In genomic region chr3:119880966-119881365, GRCh38 we compare ENCODE assay signal across 22 cellular contexts.
A peak's percentile ranks its signal among the peaks of the same experiment; 100 is the strongest.
DNase-seq lines count a peak whose midpoint lies in the region; ATAC-seq and TF ChIP-seq lines count a peak whose summit lies in the region.
"Had no signal": no experiment of that assay in that cellular context is flagged by ENCODE, and none has a peak within 500 bp of the region (broad histone marks: within the 10 kb centered on the region; RNA-seq: fewer than 3 reads in every experiment).

No MANE protein-coding gene starts in this region.

- POLR2A ChIA-PET in MCF 10A (lab: Yijun Ruan, JAX), result interaction anchor here (0.6 to 0.7 kb wide), 2 partner anchors 10 to 94 kb away, joined by 3 to 4 read pairs; no protein-coding TSS in a partner anchor

- no peak overlapping the region for H3K4me3 Mint-ChIP-seq in MCF 10A (ENCODE audit: unreplicated experiment)
- H3K4me3 Mint-ChIP-seq: CD4-positive, CD25-positive, alpha-beta regulatory T cell had no signal

- H3K36me3 Mint-ChIP-seq in MCF 10A (ENCODE audit: insufficient read depth, unreplicated experiment), result peaks cover 54% of the 10 kb centered on the region

- dilution Hi-C loops in mammary epithelial cell (cut with HindIII; ENCODE audit: low sequenced_read_pairs), result no loop called here

- H3K4me2 ChIP-seq in mammary epithelial cell (ENCODE audit: insufficient read depth, low read depth, low read length), result no peak overlapping the region
- H3K4me2 ChIP-seq: BLaER1 had no signal

- TF ChIP-seq CTCF in mammary epithelial cell (conservative IDR thresholded peaks at IDR 0.05 in 1 of 2, IDR thresholded peaks at IDR 0.05 in 1 of 2; ENCODE audit: extremely low read depth in 1 of 2, insufficient read depth in 1 of 2, low read depth in 1 of 2, low read length in 2 of 2) (no peak), MCF 10A (IDR thresholded peaks at IDR 0.05; ENCODE audit: unreplicated experiment) (no peak), RWPE2 (IDR thresholded peaks at IDR 0.05; ENCODE audit: poor library complexity, severe bottlenecking) (no peak), foreskin keratinocyte (conservative IDR thresholded peaks at IDR 0.05) (no peak)

- no peak overlapping the region for H2AFZ ChIP-seq in mammary epithelial cell (ENCODE audit: low read depth, low read length)

- BruUV-seq in mammary epithelial cell (replicated peaks; lab: Mats Ljungman, UMichigan), result no TSS peak
- no TSS peak for BruUV-seq in MCF 10A (replicated peaks; lab: Mats Ljungman, UMichigan)

- H3K79me2 ChIP-seq in mammary epithelial cell (ENCODE audit: insufficient read depth, low read length), result peaks cover 21% of the 10 kb centered on the region

- H3K36me3 ChIP-seq in mammary epithelial cell (ENCODE audit: insufficient read depth, low read length) (peaks cover 18% of the 10 kb centered on the region), RWPE2 (ENCODE audit: low read depth) (peaks cover 93% of the 10 kb centered on the region)

- no peaks in the 10 kb centered on the region for H3K4me1 ChIP-seq in mammary epithelial cell (ENCODE audit: insufficient read depth, low read length)
- no peaks in the 10 kb centered on the region for H3K4me1 ChIP-seq in RWPE2 (ENCODE audit: insufficient read depth, poor library complexity, severe bottlenecking)
- no peaks in the 10 kb centered on the region for H3K4me1 ChIP-seq in foreskin keratinocyte
- H3K4me1 ChIP-seq: BLaER1 had no signal

- H3K4me1 Mint-ChIP-seq in MCF 10A (ENCODE audit: insufficient read depth, unreplicated experiment), result peaks cover 8% of the 10 kb centered on the region

- H4K20me1 ChIP-seq in mammary epithelial cell (ENCODE audit: insufficient read depth, low read length), result no peaks in the 10 kb centered on the region
- H4K20me1 ChIP-seq: BLaER1 had no signal

- DNase-seq in mammary epithelial cell (peak; percentile 13), MCF 10A (ENCODE audit: unreplicated experiment) (no peak), RWPE2 (ENCODE audit: low spot score) (no peak), foreskin keratinocyte (peak in 1 of 2 donors; percentile 30), GOT3 (lab: John Stamatoyannopoulos, UW) (no peak)
- no peak for DNase-seq in activated CD8-positive, alpha-beta memory T cell treated with anti-CD3 and anti-CD28 coated beads, Interleukin-2, amount 50 U/mL, for 48 hours
- no peak for DNase-seq in activated CD4-positive, alpha-beta T cell treated with anti-CD3 and anti-CD28 coated beads for 1 hour
- DNase-seq in activated effector memory CD4-positive, alpha-beta T cell treated with Interleukin-2 at 50 U/mL for 16 hours, result no peak
- DNase-seq: CD4-positive, CD25-positive, alpha-beta regulatory T cell; DMS153; DND-41; KG1; MM.1S; NCI-H2029; NCI-H446; NCI-H524 treated with DMSO at 0.1 percent for 48 hours; NCI-H774; NK-92 treated with Interleukin-12 subunit alpha and Interleukin-12 subunit beta, amount 100 ng/mL, for 24 hours; PC-3; SHP77 had no signal

- WGBS in mammary epithelial cell (ENCODE audit: low coverage, missing lambda C conversion rate), result 95% methylated on average over 1 of the region's 1 CpG

- ATAC-seq in RWPE2 (ENCODE audit: low read depth), result peak; percentile 27; the same call in 1 of the 3 replicates
- ATAC-seq in foreskin keratinocyte, result peak; percentile 70
- ATAC-seq: PC-3 had no signal

- no peaks in the 10 kb centered on the region for H3K27me3 Mint-ChIP-seq in MCF 10A (ENCODE audit: insufficient read depth, unreplicated experiment)
- H3K27me3 Mint-ChIP-seq: CD4-positive, CD25-positive, alpha-beta regulatory T cell had no signal

- no peak overlapping the region for H3K4me3 ChIP-seq in mammary epithelial cell (replicated peaks in 1 of 3; ENCODE audit: insufficient read depth in 1 of 3, low read depth in 2 of 3, low read length in 3 of 3)
- H3K4me3 ChIP-seq in RWPE2 (ENCODE audit: severe bottlenecking), result no peak overlapping the region
- H3K4me3 ChIP-seq: BLaER1 had no signal

- no peak overlapping the region for H3K27ac Mint-ChIP-seq in MCF 10A (ENCODE audit: low read depth, unreplicated experiment)
- H3K27ac Mint-ChIP-seq: CD4-positive, CD25-positive, alpha-beta regulatory T cell had no signal

- H3K9me3 ChIP-seq in mammary epithelial cell (replicated peaks; ENCODE audit: insufficient read depth, low read length), result no peaks in the 10 kb centered on the region
- no peaks in the 10 kb centered on the region for H3K9me3 ChIP-seq in RWPE2 (ENCODE audit: severe bottlenecking)

- intact Hi-C loops in mammary epithelial cell (cut with micrococcal nuclease) (no loop called here), MCF 10A (cut with micrococcal nuclease) (no loop called here)

- no peaks in the 10 kb centered on the region for H3K9me3 Mint-ChIP-seq in MCF 10A (ENCODE audit: unreplicated experiment)

- no peak overlapping the region for H3K9ac ChIP-seq in mammary epithelial cell (ENCODE audit: insufficient read depth, low read length)
- H3K9ac ChIP-seq: BLaER1 had no signal

- CTCF ChIA-PET in mammary epithelial cell (lab: Charles Lee; ENCODE audit: low non-redundant PET) (interaction anchor here (0.6 to 0.7 kb wide), 2 partner anchors 256 to 605 kb away, joined by 3 to 6 read pairs; no protein-coding TSS in a partner anchor), MCF 10A (lab: Yijun Ruan, JAX) (interaction anchor here (0.5 to 2.0 kb wide), 4 partner anchors 11 to 523 kb away, joined by 3 to 18 read pairs (median 3); no protein-coding TSS in a partner anchor)

- H3K27ac ChIP-seq in mammary epithelial cell (ENCODE audit: insufficient read depth, low read depth, low read length) (no peak overlapping the region), RWPE2 (ENCODE audit: poor library complexity, severe bottlenecking) (no peak overlapping the region), foreskin keratinocyte (no peak overlapping the region)
- H3K27ac ChIP-seq: 22Rv1, BLaER1 had no signal

- in situ Hi-C loops in mammary epithelial cell (cut with MboI; ENCODE audit: low sequenced_read_pairs in 2 of 2), result no loop called here

- no peaks in the 10 kb centered on the region for H3K27me3 ChIP-seq in mammary epithelial cell (ENCODE audit: insufficient read depth, low read length)
- no peaks in the 10 kb centered on the region for H3K27me3 ChIP-seq in RWPE2 (ENCODE audit: insufficient read depth, poor library complexity, severe bottlenecking)
- H3K27me3 ChIP-seq in foreskin keratinocyte, result no peaks in the 10 kb centered on the region
- H3K27me3 ChIP-seq: BLaER1 had no signal
